Comparison of ENCODE assay signal across 1 cellular context in the genomic region with DNA sequence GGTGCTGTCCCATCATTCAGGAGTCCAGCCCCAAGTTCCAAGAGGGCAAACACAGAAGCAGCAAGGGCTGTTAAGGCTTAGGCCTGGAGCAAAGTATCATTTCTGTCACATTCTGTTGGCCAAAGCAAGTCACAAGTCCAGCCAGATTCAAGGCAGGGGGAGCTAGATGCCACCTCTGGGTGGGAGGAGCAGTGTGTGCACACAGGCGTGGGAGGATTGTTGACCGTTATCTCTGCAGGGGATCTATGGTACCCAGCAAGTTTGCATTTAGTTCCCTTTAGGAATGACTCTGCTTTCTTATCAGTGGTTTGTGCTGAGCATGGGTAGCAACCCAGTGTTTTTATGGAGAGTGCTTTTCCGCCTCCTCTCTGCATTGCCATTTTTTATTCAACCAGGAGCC.
TF ChIP-seq lines count a peak whose summit lies in the region.

No MANE protein-coding gene starts in this region.

TF ChIP-seq in HEK293, 187 proteins besides CTCF, POLR2A, EP300 and RAD21 (continued from another document):
- TF ChIP-seq, protein P1, sequence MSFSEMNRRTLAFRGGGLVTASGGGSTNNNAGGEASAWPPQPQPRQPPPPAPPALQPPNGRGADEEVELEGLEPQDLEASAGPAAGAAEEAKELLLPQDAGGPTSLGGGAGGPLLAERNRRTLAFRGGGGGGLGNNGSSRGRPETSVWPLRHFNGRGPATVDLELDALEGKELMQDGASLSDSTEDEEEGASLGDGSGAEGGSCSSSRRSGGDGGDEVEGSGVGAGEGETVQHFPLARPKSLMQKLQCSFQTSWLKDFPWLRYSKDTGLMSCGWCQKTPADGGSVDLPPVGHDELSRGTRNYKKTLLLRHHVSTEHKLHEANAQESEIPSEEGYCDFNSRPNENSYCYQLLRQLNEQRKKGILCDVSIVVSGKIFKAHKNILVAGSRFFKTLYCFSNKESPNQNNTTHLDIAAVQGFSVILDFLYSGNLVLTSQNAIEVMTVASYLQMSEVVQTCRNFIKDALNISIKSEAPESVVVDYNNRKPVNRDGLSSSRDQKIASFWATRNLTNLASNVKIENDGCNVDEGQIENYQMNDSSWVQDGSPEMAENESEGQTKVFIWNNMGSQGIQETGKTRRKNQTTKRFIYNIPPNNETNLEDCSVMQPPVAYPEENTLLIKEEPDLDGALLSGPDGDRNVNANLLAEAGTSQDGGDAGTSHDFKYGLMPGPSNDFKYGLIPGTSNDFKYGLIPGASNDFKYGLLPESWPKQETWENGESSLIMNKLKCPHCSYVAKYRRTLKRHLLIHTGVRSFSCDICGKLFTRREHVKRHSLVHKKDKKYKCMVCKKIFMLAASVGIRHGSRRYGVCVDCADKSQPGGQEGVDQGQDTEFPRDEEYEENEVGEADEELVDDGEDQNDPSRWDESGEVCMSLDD (tag by site-specific recombination; IDR thresholded peaks at IDR 0.05), result 0 out of 2 replicates have a peak, but pooled peaks have one; percentile 39
- TF ChIP-seq SP7 (tag by site-specific recombination; IDR thresholded peaks at IDR 0.05), result peak; percentile 90
- peak; percentile 41; the same call in 1 of the 2 replicates for TF ChIP-seq ZBTB48 (tag by site-specific recombination; IDR thresholded peaks at IDR 0.05)
- TF ChIP-seq ZNF354C (tag by site-specific recombination; IDR thresholded peaks at IDR 0.05; ENCODE audit: borderline replicate concordance, low read depth), result no peak
- no peak for TF ChIP-seq MYNN (tag by site-specific recombination; IDR thresholded peaks at IDR 0.05; ENCODE audit: borderline replicate concordance)
- no peak; the same call in 1 of the 2 replicates for TF ChIP-seq ZSCAN16 (tag by site-specific recombination; IDR thresholded peaks at IDR 0.05)
- TF ChIP-seq, protein P2, sequence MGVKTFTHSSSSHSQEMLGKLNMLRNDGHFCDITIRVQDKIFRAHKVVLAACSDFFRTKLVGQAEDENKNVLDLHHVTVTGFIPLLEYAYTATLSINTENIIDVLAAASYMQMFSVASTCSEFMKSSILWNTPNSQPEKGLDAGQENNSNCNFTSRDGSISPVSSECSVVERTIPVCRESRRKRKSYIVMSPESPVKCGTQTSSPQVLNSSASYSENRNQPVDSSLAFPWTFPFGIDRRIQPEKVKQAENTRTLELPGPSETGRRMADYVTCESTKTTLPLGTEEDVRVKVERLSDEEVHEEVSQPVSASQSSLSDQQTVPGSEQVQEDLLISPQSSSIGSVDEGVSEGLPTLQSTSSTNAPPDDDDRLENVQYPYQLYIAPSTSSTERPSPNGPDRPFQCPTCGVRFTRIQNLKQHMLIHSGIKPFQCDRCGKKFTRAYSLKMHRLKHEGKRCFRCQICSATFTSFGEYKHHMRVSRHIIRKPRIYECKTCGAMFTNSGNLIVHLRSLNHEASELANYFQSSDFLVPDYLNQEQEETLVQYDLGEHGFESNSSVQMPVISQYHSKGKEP (tag by site-specific recombination; IDR thresholded peaks at IDR 0.05), result peak; percentile 51; the same call in 1 of the 2 replicates
- TF ChIP-seq, protein P3, sequence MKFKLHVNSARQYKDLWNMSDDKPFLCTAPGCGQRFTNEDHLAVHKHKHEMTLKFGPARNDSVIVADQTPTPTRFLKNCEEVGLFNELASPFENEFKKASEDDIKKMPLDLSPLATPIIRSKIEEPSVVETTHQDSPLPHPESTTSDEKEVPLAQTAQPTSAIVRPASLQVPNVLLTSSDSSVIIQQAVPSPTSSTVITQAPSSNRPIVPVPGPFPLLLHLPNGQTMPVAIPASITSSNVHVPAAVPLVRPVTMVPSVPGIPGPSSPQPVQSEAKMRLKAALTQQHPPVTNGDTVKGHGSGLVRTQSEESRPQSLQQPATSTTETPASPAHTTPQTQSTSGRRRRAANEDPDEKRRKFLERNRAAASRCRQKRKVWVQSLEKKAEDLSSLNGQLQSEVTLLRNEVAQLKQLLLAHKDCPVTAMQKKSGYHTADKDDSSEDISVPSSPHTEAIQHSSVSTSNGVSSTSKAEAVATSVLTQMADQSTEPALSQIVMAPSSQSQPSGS (tag by site-specific recombination; IDR thresholded peaks at IDR 0.05; ENCODE audit: low read depth), result no peak
- TF ChIP-seq ZNF138 (tag by site-specific recombination; IDR thresholded peaks at IDR 0.05; ENCODE audit: borderline replicate concordance), result no peak
- TF ChIP-seq ZNF600 (tag by site-specific recombination; IDR thresholded peaks at IDR 0.05), result peak; percentile 42; the same call in 1 of the 2 replicates
- TF ChIP-seq ZNF571 (tag by site-specific recombination; IDR thresholded peaks at IDR 0.05), result no peak
- TF ChIP-seq, protein P4, sequence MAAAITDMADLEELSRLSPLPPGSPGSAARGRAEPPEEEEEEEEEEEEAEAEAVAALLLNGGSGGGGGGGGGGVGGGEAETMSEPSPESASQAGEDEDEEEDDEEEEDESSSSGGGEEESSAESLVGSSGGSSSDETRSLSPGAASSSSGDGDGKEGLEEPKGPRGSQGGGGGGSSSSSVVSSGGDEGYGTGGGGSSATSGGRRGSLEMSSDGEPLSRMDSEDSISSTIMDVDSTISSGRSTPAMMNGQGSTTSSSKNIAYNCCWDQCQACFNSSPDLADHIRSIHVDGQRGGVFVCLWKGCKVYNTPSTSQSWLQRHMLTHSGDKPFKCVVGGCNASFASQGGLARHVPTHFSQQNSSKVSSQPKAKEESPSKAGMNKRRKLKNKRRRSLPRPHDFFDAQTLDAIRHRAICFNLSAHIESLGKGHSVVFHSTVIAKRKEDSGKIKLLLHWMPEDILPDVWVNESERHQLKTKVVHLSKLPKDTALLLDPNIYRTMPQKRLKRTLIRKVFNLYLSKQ (tag by site-specific recombination; IDR thresholded peaks at IDR 0.05; ENCODE audit: borderline replicate concordance), result no peak
- TF ChIP-seq, protein P5, sequence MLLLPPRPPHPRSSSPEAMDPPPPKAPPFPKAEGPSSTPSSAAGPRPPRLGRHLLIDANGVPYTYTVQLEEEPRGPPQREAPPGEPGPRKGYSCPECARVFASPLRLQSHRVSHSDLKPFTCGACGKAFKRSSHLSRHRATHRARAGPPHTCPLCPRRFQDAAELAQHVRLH (tag by site-specific recombination; IDR thresholded peaks at IDR 0.05), result peak; percentile 88
- TF ChIP-seq ZNF10 (tag by site-specific recombination; IDR thresholded peaks at IDR 0.05), result no peak
- TF ChIP-seq ZNF23 (tag by site-specific recombination; IDR thresholded peaks at IDR 0.05; ENCODE audit: borderline replicate concordance), result no peak
- no peak for TF ChIP-seq ZNF596 (tag by site-specific recombination; IDR thresholded peaks at IDR 0.05)
- no peak for TF ChIP-seq ZNF473 (tag by site-specific recombination; IDR thresholded peaks at IDR 0.05)
- peak; percentile 97 for TF ChIP-seq ZFHX2 (tag by site-specific recombination; conservative IDR thresholded peaks at IDR 0.05)
- no peak for TF ChIP-seq ZNF558 (tag by site-specific recombination; IDR thresholded peaks at IDR 0.05)
- peak; percentile 88 for TF ChIP-seq FEZF1 (tag by site-specific recombination; IDR thresholded peaks at IDR 0.05)
- TF ChIP-seq, protein P6, sequence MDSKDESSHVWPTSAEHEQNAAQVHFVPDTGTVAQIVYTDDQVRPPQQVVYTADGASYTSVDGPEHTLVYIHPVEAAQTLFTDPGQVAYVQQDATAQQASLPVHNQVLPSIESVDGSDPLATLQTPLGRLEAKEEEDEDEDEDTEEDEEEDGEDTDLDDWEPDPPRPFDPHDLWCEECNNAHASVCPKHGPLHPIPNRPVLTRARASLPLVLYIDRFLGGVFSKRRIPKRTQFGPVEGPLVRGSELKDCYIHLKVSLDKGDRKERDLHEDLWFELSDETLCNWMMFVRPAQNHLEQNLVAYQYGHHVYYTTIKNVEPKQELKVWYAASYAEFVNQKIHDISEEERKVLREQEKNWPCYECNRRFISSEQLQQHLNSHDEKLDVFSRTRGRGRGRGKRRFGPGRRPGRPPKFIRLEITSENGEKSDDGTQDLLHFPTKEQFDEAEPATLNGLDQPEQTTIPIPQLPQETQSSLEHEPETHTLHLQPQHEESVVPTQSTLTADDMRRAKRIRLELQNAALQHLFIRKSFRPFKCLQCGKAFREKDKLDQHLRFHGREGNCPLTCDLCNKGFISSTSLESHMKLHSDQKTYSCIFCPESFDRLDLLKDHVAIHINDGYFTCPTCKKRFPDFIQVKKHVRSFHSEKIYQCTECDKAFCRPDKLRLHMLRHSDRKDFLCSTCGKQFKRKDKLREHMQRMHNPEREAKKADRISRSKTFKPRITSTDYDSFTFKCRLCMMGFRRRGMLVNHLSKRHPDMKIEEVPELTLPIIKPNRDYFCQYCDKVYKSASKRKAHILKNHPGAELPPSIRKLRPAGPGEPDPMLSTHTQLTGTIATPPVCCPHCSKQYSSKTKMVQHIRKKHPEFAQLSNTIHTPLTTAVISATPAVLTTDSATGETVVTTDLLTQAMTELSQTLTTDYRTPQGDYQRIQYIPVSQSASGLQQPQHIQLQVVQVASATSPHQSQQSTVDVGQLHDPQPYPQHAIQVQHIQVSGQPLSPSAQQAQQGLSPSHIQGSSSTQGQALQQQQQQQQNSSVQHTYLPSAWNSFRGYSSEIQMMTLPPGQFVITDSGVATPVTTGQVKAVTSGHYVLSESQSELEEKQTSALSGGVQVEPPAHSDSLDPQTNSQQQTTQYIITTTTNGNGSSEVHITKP (tag by site-specific recombination; IDR thresholded peaks at IDR 0.05), result peak; percentile 34; the same call in 1 of the 2 replicates
- 0 out of 2 replicates have a peak, but pooled peaks have one; percentile 40 for TF ChIP-seq ZSCAN30 (tag by site-specific recombination; IDR thresholded peaks at IDR 0.05)
- no peak for TF ChIP-seq ZBTB21 (tag by site-specific recombination; IDR thresholded peaks at IDR 0.05)
- peak; percentile 90 for TF ChIP-seq MZF1 (tag by site-specific recombination; IDR thresholded peaks at IDR 0.05; ENCODE audit: borderline replicate concordance)
- peak; percentile 72; the same call in 1 of the 2 replicates for TF ChIP-seq OSR2 (tag by site-specific recombination; IDR thresholded peaks at IDR 0.05)
- no peak for TF ChIP-seq ZFP37 (tag by site-specific recombination; IDR thresholded peaks at IDR 0.05)
- no peak for TF ChIP-seq HOXD13 (CRISPR knock-in tag; IDR thresholded peaks at IDR 0.05; ENCODE audit: borderline replicate concordance)
- TF ChIP-seq, protein P7, sequence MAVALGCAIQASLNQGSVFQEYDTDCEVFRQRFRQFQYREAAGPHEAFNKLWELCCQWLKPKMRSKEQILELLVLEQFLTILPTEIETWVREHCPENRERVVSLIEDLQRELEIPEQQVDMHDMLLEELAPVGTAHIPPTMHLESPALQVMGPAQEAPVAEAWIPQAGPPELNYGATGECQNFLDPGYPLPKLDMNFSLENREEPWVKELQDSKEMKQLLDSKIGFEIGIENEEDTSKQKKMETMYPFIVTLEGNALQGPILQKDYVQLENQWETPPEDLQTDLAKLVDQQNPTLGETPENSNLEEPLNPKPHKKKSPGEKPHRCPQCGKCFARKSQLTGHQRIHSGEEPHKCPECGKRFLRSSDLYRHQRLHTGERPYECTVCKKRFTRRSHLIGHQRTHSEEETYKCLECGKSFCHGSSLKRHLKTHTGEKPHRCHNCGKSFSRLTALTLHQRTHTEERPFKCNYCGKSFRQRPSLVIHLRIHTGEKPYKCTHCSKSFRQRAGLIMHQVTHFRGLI (tag by site-specific recombination; IDR thresholded peaks at IDR 0.05), result no peak
- no peak for TF ChIP-seq ZNF530 (tag by site-specific recombination; IDR thresholded peaks at IDR 0.05; ENCODE audit: low read depth)
- no peak; the same call in 1 of the 2 replicates for TF ChIP-seq ZNF561 (tag by site-specific recombination; IDR thresholded peaks at IDR 0.05; ENCODE audit: borderline replicate concordance)
- no peak for TF ChIP-seq ZNF121 (tag by site-specific recombination; IDR thresholded peaks at IDR 0.05)
- TF ChIP-seq KLF16 (tag by site-specific recombination; IDR thresholded peaks at IDR 0.05), result no peak
- TF ChIP-seq ZNF24 (tag by site-specific recombination; IDR thresholded peaks at IDR 0.05), result 0 out of 2 replicates have a peak, but pooled peaks have one; percentile 25
- TF ChIP-seq ZNF324 (tag by site-specific recombination; IDR thresholded peaks at IDR 0.05), result no peak
- no peak for TF ChIP-seq YY1 (tag by site-specific recombination; IDR thresholded peaks at IDR 0.05)
- TF ChIP-seq ZNF544 (tag by site-specific recombination; IDR thresholded peaks at IDR 0.05), result no peak
- no peak for TF ChIP-seq ZNF610 (tag by site-specific recombination; IDR thresholded peaks at IDR 0.05; ENCODE audit: borderline replicate concordance)
- peak; percentile 98 for TF ChIP-seq GLIS1 (tag by site-specific recombination; IDR thresholded peaks at IDR 0.05)
- TF ChIP-seq ZNF629 (tag by site-specific recombination; IDR thresholded peaks at IDR 0.05), result peak; percentile 32; the same call in 1 of the 2 replicates
